9 cellular contexts compared by ENCODE assay signal in the genomic region with DNA sequence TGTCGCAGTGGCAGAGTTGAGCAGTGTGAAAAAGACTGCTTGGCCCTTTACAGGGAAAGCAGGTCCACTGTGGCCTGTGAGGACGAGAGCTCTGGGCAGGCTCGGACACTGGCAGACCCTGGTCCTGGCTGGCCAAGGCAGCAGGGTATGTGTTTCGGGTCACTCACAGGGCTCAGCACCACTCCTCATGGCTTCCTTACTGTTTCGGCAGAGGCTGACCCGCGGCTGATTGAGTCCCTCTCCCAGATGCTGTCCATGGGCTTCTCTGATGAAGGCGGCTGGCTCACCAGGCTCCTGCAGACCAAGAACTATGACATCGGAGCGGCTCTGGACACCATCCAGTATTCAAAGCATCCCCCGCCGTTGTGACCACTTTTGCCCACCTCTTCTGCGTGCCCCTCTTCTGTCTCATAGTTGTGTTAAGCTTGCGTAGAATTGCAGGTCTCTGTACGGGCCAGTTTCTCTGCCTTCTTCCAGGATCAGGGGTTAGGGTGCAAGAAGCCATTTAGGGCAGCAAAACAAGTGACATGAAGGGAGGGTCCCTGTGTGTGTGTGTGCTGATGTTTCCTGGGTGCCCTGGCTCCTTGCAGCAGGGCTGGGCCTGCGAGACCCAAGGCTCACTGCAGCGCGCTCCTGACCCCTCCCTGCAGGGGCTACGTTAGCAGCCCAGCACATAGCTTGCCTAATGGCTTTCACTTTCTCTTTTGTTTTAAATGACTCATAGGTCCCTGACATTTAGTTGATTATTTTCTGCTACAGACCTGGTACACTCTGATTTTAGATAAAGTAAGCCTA. TPM values are rescaled to one million over a fixed set of nuclear protein-coding genes. Genes with fewer than 3 reads are reported as not detected.
A peak's percentile ranks its signal among the peaks of the same experiment; 100 is the strongest.
DNase-seq lines count a peak whose midpoint lies in the region; ATAC-seq, FAIRE-seq and TF ChIP-seq lines count a peak whose summit lies in the region.
"Had no signal": no experiment of that assay in that cellular context is flagged by ENCODE, and none has a peak within 500 bp of the region (broad histone marks: within the 10 kb centered on the region; RNA-seq: fewer than 3 reads in every experiment).

No MANE protein-coding gene starts in this region.

- peak overlapping the region; percentile 89 for H3K27ac Mint-ChIP-seq in activated naive CD4-positive, alpha-beta T cell treated with anti-CD3 and anti-CD28 coated beads, Interleukin-2, amount 10 ng/mL, durations not matched to agents 7 days and 5 days

- H3K27me3 Mint-ChIP-seq in activated naive CD4-positive, alpha-beta T cell treated with anti-CD3 and anti-CD28 coated beads, Interleukin-2, amount 10 ng/mL, durations not matched to agents 7 days and 5 days = no peaks in the 10 kb centered on the region

- intact Hi-C loops in upper lobe of right lung (cut with DNase I) = no loop called here

- peaks cover 49% of the 10 kb centered on the region for H3K36me3 Mint-ChIP-seq in activated naive CD4-positive, alpha-beta T cell treated with anti-CD3 and anti-CD28 coated beads, Interleukin-2, amount 10 ng/mL, durations not matched to agents 7 days and 5 days

- peak overlapping the region; percentile 37 for H3K27ac ChIP-seq in upper lobe of right lung

- H3K4me3 Mint-ChIP-seq in activated naive CD4-positive, alpha-beta T cell treated with anti-CD3 and anti-CD28 coated beads, Interleukin-2, amount 10 ng/mL, durations not matched to agents 7 days and 5 days = peak overlapping the region; percentile 9

- no peak; the same call in none of the 2 replicates for TF ChIP-seq POLR2A in GM12891 (IDR thresholded peaks at IDR 0.05; ENCODE audit: low read depth, low read length)

- CTCF ChIA-PET in activated naive CD4-positive, alpha-beta T cell treated with anti-CD3 and anti-CD28 coated beads, Interleukin-2, amount 10 ng/mL, durations not matched to agents 7 days and 5 days (lab: Charles Lee) = interaction anchor here (0.5 to 1.4 kb wide), 5 partner anchors 33 to 363 kb away, joined by 3 to 12 read pairs (median 3); partner anchors contain the start of gene MAML1

- DNase-seq in GM12891 (ENCODE audit: insufficient read length, low spot score) (no peak), MV-4-11 (lab: John Stamatoyannopoulos, UW) (peak; percentile 38), lung microvascular endothelial cell (ENCODE audit: low read depth in 2 of 2) (peak; percentile 52 to 58), upper lobe of right lung (no peak), DMS114 treated with DMSO at 0.1 percent for 48 hours (lab: John Stamatoyannopoulos, UW; ENCODE audit: unreplicated experiment) (no peak), NCI-H446 treated with DMSO at 0.1 percent for 48 hours (lab: John Stamatoyannopoulos, UW) (no peak)
- peak; percentile 79 for DNase-seq in activated naive CD4-positive, alpha-beta T cell treated with anti-CD3 and anti-CD28 coated beads, Interleukin-2, amount 10 ng/mL, durations not matched to agents 7 days and 5 days

- TF ChIP-seq CTCF in upper lobe of right lung (IDR thresholded peaks at IDR 0.05) = no peak

- H3K4me1 ChIP-seq in upper lobe of right lung = peaks cover 4% of the 10 kb centered on the region

- no peaks in the 10 kb centered on the region for H3K9me3 Mint-ChIP-seq in activated naive CD4-positive, alpha-beta T cell treated with anti-CD3 and anti-CD28 coated beads, Interleukin-2, amount 10 ng/mL, durations not matched to agents 7 days and 5 days

- H3K9me3 ChIP-seq in upper lobe of right lung = no peaks in the 10 kb centered on the region

- H3K4me1 Mint-ChIP-seq in activated naive CD4-positive, alpha-beta T cell treated with anti-CD3 and anti-CD28 coated beads, Interleukin-2, amount 10 ng/mL, durations not matched to agents 7 days and 5 days = peaks cover 16% of the 10 kb centered on the region

- no peaks in the 10 kb centered on the region for H3K27me3 ChIP-seq in upper lobe of right lung

- no peak for FAIRE-seq in GM12891 (lab: Jason Lieb, UNC)
- FAIRE-seq: endometrium had no signal

- ATAC-seq in upper lobe of right lung = peak; percentile 53
- ATAC-seq in HG03521 (IDR thresholded peaks at IDR 0.05; ENCODE audit: unreplicated experiment) = no peak

- H3K4me3 ChIP-seq in upper lobe of right lung = no peak overlapping the region

- H3K36me3 ChIP-seq in upper lobe of right lung = peaks cover 76% of the 10 kb centered on the region

TF ChIP-seq in GM12891, 5 proteins besides CTCF, POLR2A, EP300 and RAD21:
- TF ChIP-seq PAX5 (IDR thresholded peaks at IDR 0.05; ENCODE audit: insufficient read depth, low read length, severe bottlenecking) = no peak
- TF ChIP-seq POU2F2 (IDR thresholded peaks at IDR 0.05; ENCODE audit: low read depth, low read length) = 0 out of 2 replicates have a peak, but pooled peaks have one; percentile 9
- TF ChIP-seq POLR2AphosphoS5 (IDR thresholded peaks at IDR 0.05; ENCODE audit: low read depth, low read length) = peak; percentile 56; the same call in 1 of the 2 replicates

RNA-seq across cellular contexts. Expression of gene SQSTM1, which starts 15.7 kb away (rescaled TPM):
- 108 TPM for polyA plus RNA-seq in GM12891 (2012; ENCODE audit: low read depth, missing spikeins)
- total RNA-seq in lung microvascular endothelial cell (407 and 548 TPM in 2 replicates), upper lobe of right lung (501 TPM)

RNA-seq across cellular contexts. Expression of gene MRNIP, which starts 22.2 kb away (rescaled TPM):
- 17.9 TPM for polyA plus RNA-seq in GM12891 (2012; ENCODE audit: low read depth, missing spikeins)
- total RNA-seq in lung microvascular endothelial cell (3.9 and 7.9 TPM in 2 replicates), upper lobe of right lung (25.4 TPM)

RNA-seq across cellular contexts. Expression of gene MGAT4B, which starts 29.8 kb away (rescaled TPM):
- polyA plus RNA-seq in GM12891 (2012; ENCODE audit: low read depth, missing spikeins) = 27.7 TPM
- total RNA-seq in lung microvascular endothelial cell = 104 and 132 TPM in 2 replicates
- total RNA-seq in upper lobe of right lung = 118 TPM

RNA-seq across cellular contexts. Expression of gene LTC4S, which starts 42.6 kb away (rescaled TPM):
- not detected for polyA plus RNA-seq in GM12891 (2012; ENCODE audit: low read depth, missing spikeins)
- total RNA-seq in lung microvascular endothelial cell (0.44 and 0.79 TPM in 2 replicates), upper lobe of right lung (22.6 TPM)

Comparison
In these comparisons a context has a peak if more than half of its experiments do, and no peak if none do; other contexts are left out.
1. DNase-seq: peak in MV-4-11 (single experiment), activated naive CD4-positive, alpha-beta T cell treated with anti-CD3 and anti-CD28 coated beads, Interleukin-2, amount 10 ng/mL, durations not matched to agents 7 days and 5 days (single experiment) and lung microvascular endothelial cell (2 of 2); none in GM12891 (single experiment), upper lobe of right lung (single experiment), DMS114 treated with DMSO at 0.1 percent for 48 hours (single experiment) and NCI-H446 treated with DMSO at 0.1 percent for 48 hours (single experiment).